Comparison of ENCODE assay signal across 20 cellular contexts in the genomic region with DNA sequence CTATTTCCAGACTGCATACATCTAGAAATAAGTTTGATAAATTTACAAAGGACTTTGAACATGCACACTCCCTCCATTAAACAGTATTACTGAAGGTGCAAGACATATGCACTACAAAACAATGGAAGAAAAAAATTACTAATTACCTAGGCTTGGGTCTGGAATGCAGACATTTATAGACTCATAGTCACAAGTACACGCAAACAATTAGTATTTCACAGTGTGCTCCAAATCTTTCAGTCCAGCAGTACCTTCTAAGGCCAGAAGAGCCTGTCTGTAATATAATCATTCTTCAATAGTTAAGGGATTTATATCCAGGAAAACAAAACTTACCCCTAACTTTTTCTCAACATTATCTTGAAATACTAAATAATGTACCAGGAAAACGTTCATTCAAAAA. TPM values are rescaled to one million over a fixed set of nuclear protein-coding genes. Genes with fewer than 3 reads are reported as not detected.
DNase-seq lines count a peak whose midpoint lies in the region; ATAC-seq, FAIRE-seq and TF ChIP-seq lines count a peak whose summit lies in the region.
"Had no signal": no experiment of that assay in that cellular context is flagged by ENCODE, and none has a peak within 500 bp of the region (broad histone marks: within the 10 kb centered on the region; RNA-seq: fewer than 3 reads in every experiment).

No MANE protein-coding gene starts in this region.

- H3K4me3 ChIP-seq in CD4-positive, alpha-beta memory T cell (ENCODE audit: low read length in 2 of 2) = no peak overlapping the region
- H3K4me3 ChIP-seq in GM23338 (no peak overlapping the region), pancreas (no peak overlapping the region)
- H3K4me3 ChIP-seq: BLaER1, cardiac muscle cell had no signal

- peaks cover 0 to 6% of the 10 kb centered on the region in 2 donors for H3K9me3 ChIP-seq in CD4-positive, alpha-beta memory T cell (ENCODE audit: control insufficient read depth in 1 of 2, low read length in 2 of 2)
- H3K9me3 ChIP-seq in pancreas = no peaks in the 10 kb centered on the region

- H3K9me2 ChIP-seq in GM23338 (ENCODE audit: insufficient read depth) = no peaks in the 10 kb centered on the region

- H3K27me3 ChIP-seq in CD4-positive, alpha-beta memory T cell (ENCODE audit: insufficient read depth, low read length) = no peaks in the 10 kb centered on the region
- H3K27me3 ChIP-seq in GM23338 (ENCODE audit: insufficient read depth) (no peaks in the 10 kb centered on the region), pancreas (no peaks in the 10 kb centered on the region)
- H3K27me3 ChIP-seq: BLaER1, cardiac muscle cell had no signal

- ATAC-seq in GM23338 (no peak), pancreas (peak in 3 of 4 donors; percentile 28 to 58 (median 46))
- ATAC-seq: activated naive CD8-positive, alpha-beta T cell treated with anti-CD3 and anti-CD28 coated beads, Interleukin-2, amount 50 U/mL, for 24 hours; activated T-cell treated with anti-CD3 and anti-CD28 coated beads, Interleukin-2, amount 50 U/mL, for 72 hours had no signal

- CTCF ChIA-PET in CD4-positive, alpha-beta memory T cell (lab: Charles Lee; ENCODE audit: partially characterized antibody) = no interaction called here

- peaks cover 28 to 37% of the 10 kb centered on the region in 2 donors for H3K36me3 Mint-ChIP-seq in CD4-positive, alpha-beta memory T cell
- peaks cover 35% of the 10 kb centered on the region for H3K36me3 Mint-ChIP-seq in GM23338 (ENCODE audit: low read depth)

- in situ Hi-C loops in G401 (cut with HindIII; ENCODE audit: low sequenced_read_pairs) (no loop called here), GM13976 (cut with MboI; ENCODE audit: low sequenced_read_pairs, unreplicated experiment) (no loop called here)

- H4K20me1 ChIP-seq in GM23338 (replicated peaks; ENCODE audit: insufficient read depth) = no peaks in the 10 kb centered on the region; the same call in 1 of the 2 replicates

- H2AFZ ChIP-seq in GM23338 = no peak overlapping the region

- peak overlapping the region; percentile 8 for H3K4me2 ChIP-seq in GM23338
- H3K4me2 ChIP-seq: BLaER1 had no signal

- TF ChIP-seq CTCF in GM23338 (conservative IDR thresholded peaks at IDR 0.05; ENCODE audit: low read depth in 2 of 2) (no peak), pancreas (IDR thresholded peaks at IDR 0.05) (no peak), GM13976 (IDR thresholded peaks at IDR 0.05; ENCODE audit: borderline replicate concordance, control extremely low read depth, extremely low read depth, insufficient read depth, missing control alignments) (no peak)

- peaks cover 98% of the 10 kb centered on the region for H3K79me2 ChIP-seq in GM23338 (replicated peaks; ENCODE audit: insufficient read depth)

- H3F3A ChIP-seq in GM23338 (replicated peaks; ENCODE audit: low read depth) = no peaks in the 10 kb centered on the region

- H3K27ac ChIP-seq in CD4-positive, alpha-beta memory T cell (ENCODE audit: low read depth, low read length) = no peak overlapping the region
- H3K27ac ChIP-seq in GM23338 (ENCODE audit: low read depth) (no peak overlapping the region), pancreas (no peak overlapping the region)
- H3K27ac ChIP-seq: BLaER1, cardiac muscle cell had no signal

- H3K4me1 ChIP-seq in CD4-positive, alpha-beta memory T cell (ENCODE audit: insufficient read depth, low read length) = peaks cover 83% of the 10 kb centered on the region
- H3K4me1 ChIP-seq in GM23338 (ENCODE audit: insufficient read depth) (peaks cover 40% of the 10 kb centered on the region), pancreas (peaks cover 15 to 24% (median 22%) of the 10 kb centered on the region in 3 donors)

- WGBS in pancreas, 2 donors = 28 to 42% methylated on average over 2 of the region's 2 CpGs

- peaks cover 53 to 76% (median 69%) of the 10 kb centered on the region in 4 donors for H3K4me1 Mint-ChIP-seq in CD4-positive, alpha-beta memory T cell
- H3K4me1 Mint-ChIP-seq in GM23338 = peaks cover 31% of the 10 kb centered on the region

- H3K36me3 ChIP-seq in CD4-positive, alpha-beta memory T cell (ENCODE audit: insufficient read depth, low read length) = peaks cover 6% of the 10 kb centered on the region
- peaks cover 16% of the 10 kb centered on the region; the same call in 1 of the 2 replicates for H3K36me3 ChIP-seq in GM23338 (ENCODE audit: insufficient read depth)
- no peaks in the 10 kb centered on the region for H3K36me3 ChIP-seq in pancreas
- H3K36me3 ChIP-seq: cardiac muscle cell had no signal

- no peak for FAIRE-seq in pancreas (lab: Jason Lieb, UNC)

- no peaks in the 10 kb centered on the region for H3K27me3 Mint-ChIP-seq in CD4-positive, alpha-beta memory T cell
- H3K27me3 Mint-ChIP-seq in GM23338 (ENCODE audit: insufficient read depth, low read depth, poor library complexity) = peaks cover 9% of the 10 kb centered on the region
- H3K27me3 Mint-ChIP-seq: activated naive CD8-positive, alpha-beta T cell treated with anti-CD3 and anti-CD28 coated beads, Interleukin-2, amount 50 U/mL, for 24 hours had no signal

- intact Hi-C loops in CD4-positive, alpha-beta memory T cell (cut with micrococcal nuclease) = no loop called here
- intact Hi-C loops in pancreas (cut with DNase I) = loop anchor here in 1 of 3 donors (10.0 kb wide), 1 partner anchor 58 kb away; no protein-coding TSS in a partner anchor

- POLR2A ChIA-PET in CD4-positive, alpha-beta memory T cell (lab: Charles Lee; ENCODE audit: partially characterized antibody) = interaction anchor here (2.6 kb wide), 1 partner anchor 10 kb away, joined by 7 read pairs; no protein-coding TSS in a partner anchor

- peak overlapping the region in 5 of 8 donors; percentile 1 to 28 (median 17) for H3K4me3 Mint-ChIP-seq in CD4-positive, alpha-beta memory T cell
- H3K4me3 Mint-ChIP-seq in GM23338 = no peak overlapping the region
- H3K4me3 Mint-ChIP-seq: activated naive CD8-positive, alpha-beta T cell treated with anti-CD3 and anti-CD28 coated beads, Interleukin-2, amount 50 U/mL, for 24 hours had no signal

- no peak for DNase-seq in CD4-positive, alpha-beta memory T cell
- DNase-seq in GM23338 (ENCODE audit: low spot score) (no peak), dermis blood vessel endothelial cell (peak; percentile 30), pancreas (no peak), middle frontal gyrus (ENCODE audit: extremely low spot score, low spot score) (no peak), G401 (ENCODE audit: low spot score) (no peak), GM13976 (ENCODE audit: low spot score) (no peak)
- DNase-seq: activated naive CD8-positive, alpha-beta T cell treated with anti-CD3 and anti-CD28 coated beads, Interleukin-2, amount 50 U/mL, for 24 hours; activated T-cell treated with anti-CD3 and anti-CD28 coated beads, Interleukin-2, amount 50 U/mL, for 72 hours; DMS53; effector CD4-positive, alpha-beta T cell; head of caudate nucleus; midbrain; NCI-H146; NCI-H2227 treated with DMSO at 0.1 percent for 48 hours; nucleus accumbens; stimulated activated CD4-positive, alpha-beta T cell treated with anti-CD3 and anti-CD28 coated beads, Interleukin-4, amount 100 ng/mL, for 4 hours; stimulated activated CD8-positive, alpha-beta memory T cell treated with anti-CD3 and anti-CD28 coated beads, Interleukin-4, amount 100 ng/mL, for 48 hours had no signal

- H3K9me3 Mint-ChIP-seq in CD4-positive, alpha-beta memory T cell = peaks cover 0 to 20% (median 12%) of the 10 kb centered on the region in 8 donors
- peaks cover 29% of the 10 kb centered on the region for H3K9me3 Mint-ChIP-seq in GM23338

- H3K27ac Mint-ChIP-seq in CD4-positive, alpha-beta memory T cell = peak overlapping the region in 4 of 7 donors; percentile 0 to 30 (median 20)
- H3K27ac Mint-ChIP-seq in GM23338 = peak overlapping the region; percentile 23; the same call in 1 of the 2 replicates
- H3K27ac Mint-ChIP-seq: activated naive CD8-positive, alpha-beta T cell treated with anti-CD3 and anti-CD28 coated beads, Interleukin-2, amount 50 U/mL, for 24 hours had no signal

TF ChIP-seq in GM23338, 12 proteins besides CTCF, POLR2A, EP300 and RAD21:
- TF ChIP-seq POLR2AphosphoS5 (IDR thresholded peaks at IDR 0.05; ENCODE audit: low read depth) = no peak
- TF ChIP-seq JUNB (IDR thresholded peaks at IDR 0.05; ENCODE audit: unreplicated experiment) = no peak

RNA-seq across cellular contexts. Expression of gene RICTOR, which starts 11.2 kb away (rescaled TPM):
- total RNA-seq in CD4-positive, alpha-beta memory T cell = 10 to 100 TPM; 85.0 to 94.9 TPM
- polyA plus RNA-seq in CD4-positive, alpha-beta memory T cell = 10 to 100 TPM in 1 of 2 donors, 1 to 10 TPM in 1; 6.7 to 18.6 TPM
- 27.4 and 30.2 TPM in 2 replicates for total RNA-seq in GM23338 (2014; rRNA removed; shearing (Covaris generic))
- 7.0 and 9.9 TPM in 2 replicates for polyA plus RNA-seq in GM23338 (2016; fragmentation: Nextera tagmentation; extraction: Ambion mirVana)
- total RNA-seq in dermis blood vessel endothelial cell = 36.2 and 44.7 TPM in 2 replicates
- 10 to 100 TPM; 13.1 to 23.0 (median 15.3) TPM for total RNA-seq in pancreas
- 1 to 10 TPM; 4.2 to 6.9 TPM for polyA plus RNA-seq in pancreas
- 7.3 and 11.0 TPM in 2 replicates for total RNA-seq in G401 (2014; rRNA removed; shearing (Covaris generic))
